ENCODE assay signal across 8 cellular contexts in the genomic region with DNA sequence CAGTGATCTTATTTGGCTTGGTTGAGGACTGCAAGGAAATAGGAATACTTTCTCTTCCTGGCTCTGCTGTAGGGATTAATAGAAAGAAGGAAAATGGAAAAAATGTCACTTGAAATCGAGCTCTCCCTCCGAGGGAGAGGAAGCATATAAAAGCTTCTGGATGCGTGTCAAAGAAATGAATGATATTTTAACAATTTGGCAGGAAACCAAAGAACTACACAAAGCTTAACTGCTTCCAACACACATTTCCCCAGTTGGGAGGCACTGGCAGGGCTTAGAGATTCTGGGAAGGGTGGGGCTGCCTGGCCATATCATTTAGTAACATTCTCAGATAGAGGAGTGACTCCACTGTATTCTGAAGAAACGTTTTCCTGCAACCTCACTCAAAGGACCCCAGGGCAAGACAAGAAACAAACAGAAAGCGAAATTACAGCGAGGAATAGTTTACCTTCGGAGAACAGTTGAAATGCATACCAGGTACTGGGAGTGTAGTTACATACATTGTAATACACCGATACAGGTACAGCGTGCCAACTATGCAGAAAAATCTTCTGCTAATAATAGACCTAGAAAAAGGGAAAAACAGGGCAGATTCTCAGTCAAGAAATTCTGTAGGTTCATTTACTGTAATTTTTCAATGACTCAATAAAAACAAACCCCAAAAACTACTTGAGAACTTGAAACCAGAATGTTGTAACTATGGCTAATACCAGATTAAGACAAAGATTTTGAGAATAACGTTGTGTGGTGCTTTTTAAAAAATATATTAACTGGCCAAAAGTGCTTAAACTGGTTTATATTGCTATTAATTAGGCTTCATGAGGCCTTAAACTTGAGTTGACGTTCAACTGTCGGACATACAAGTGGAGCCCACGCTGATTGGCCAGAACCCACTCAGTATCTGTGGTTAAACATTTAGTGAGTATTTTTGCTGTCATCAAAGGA.
A peak's percentile ranks its signal among the peaks of the same experiment; 100 is the strongest.
DNase-seq lines count a peak whose midpoint lies in the region; ATAC-seq and TF ChIP-seq lines count a peak whose summit lies in the region.

No MANE protein-coding gene starts in this region.

- TF ChIP-seq CTCF in right atrium auricular region (IDR thresholded peaks at IDR 0.05) = no peak

- peaks cover 0 to 47% of the 10 kb centered on the region in 2 donors for H3K4me1 ChIP-seq in right atrium auricular region
- H3K4me1 ChIP-seq in stomach smooth muscle (ENCODE audit: control insufficient read depth, insufficient read depth, low read length) = peaks cover 7% of the 10 kb centered on the region

- H3K4me3 ChIP-seq in right atrium auricular region (peak overlapping the region; percentile 27 to 43), stomach smooth muscle (ENCODE audit: low read length in 2 of 2) (peak overlapping the region; percentile 8 to 52)

- no peak overlapping the region for H3K9ac ChIP-seq in stomach smooth muscle (ENCODE audit: low read length in 2 of 2)

- no peaks in the 10 kb centered on the region for H3K9me3 ChIP-seq in right atrium auricular region
- no peaks in the 10 kb centered on the region for H3K9me3 ChIP-seq in stomach smooth muscle (ENCODE audit: control insufficient read depth in 2 of 2, low read length in 2 of 2)

- peak overlapping the region; percentile 32 to 89 for H3K27ac ChIP-seq in right atrium auricular region
- H3K27ac ChIP-seq in stomach smooth muscle (ENCODE audit: low read length) = no peak overlapping the region

- no peaks in the 10 kb centered on the region for H3K36me3 ChIP-seq in right atrium auricular region
- H3K36me3 ChIP-seq in stomach smooth muscle (ENCODE audit: control insufficient read depth in 2 of 2, insufficient read depth in 2 of 2, low read length in 2 of 2) = no peaks in the 10 kb centered on the region

- DNase-seq in HPDE6-E6E7 (ENCODE audit: extremely low spot score) (peak; percentile 43), amniotic epithelial cell (ENCODE audit: low read depth) (peak; percentile 75), right atrium auricular region (ENCODE audit: low spot score) (peak; percentile 63), D341Med (ENCODE audit: low spot score) (no peak), germinal center (ENCODE audit: low spot score) (no peak)

- H3K27me3 ChIP-seq in right atrium auricular region (no peaks in the 10 kb centered on the region), stomach smooth muscle (ENCODE audit: control insufficient read depth in 1 of 2, insufficient read depth in 2 of 2, low read length in 2 of 2) (no peaks in the 10 kb centered on the region)

- ATAC-seq in GM19023 (IDR thresholded peaks at IDR 0.05; ENCODE audit: unreplicated experiment) (no peak), GM18517 (IDR thresholded peaks at IDR 0.05; ENCODE audit: unreplicated experiment) (no peak)

Comparison
In these comparisons a context has a peak if more than half of its experiments do, and no peak if none do; other contexts are left out.
1. DNase-seq: peak in HPDE6-E6E7 (single experiment), amniotic epithelial cell (single experiment) and right atrium auricular region (single experiment); none in D341Med (single experiment) and germinal center (single experiment).